Comparison of ENCODE assay signal across 16 cellular contexts in the genomic region with DNA sequence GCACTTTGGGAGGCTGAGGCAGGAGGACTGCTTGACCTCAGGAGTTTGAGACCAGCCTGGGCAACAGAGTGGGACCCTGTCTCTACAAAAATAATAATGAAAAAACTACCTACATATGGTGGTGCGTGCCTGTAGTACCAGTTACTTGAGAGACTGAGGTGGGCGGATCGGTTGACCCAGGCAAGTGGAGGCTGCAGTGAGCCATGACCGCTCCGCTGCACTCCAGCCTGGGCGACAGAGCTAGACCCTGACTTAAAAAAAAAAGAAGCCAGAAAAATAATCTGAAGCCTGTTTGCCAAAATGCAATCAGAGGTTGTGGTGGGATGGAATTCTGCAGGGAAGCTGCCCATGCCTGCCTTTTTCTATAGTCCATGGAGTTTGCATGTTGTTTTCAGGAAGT. TPM values are rescaled to one million over a fixed set of nuclear protein-coding genes. Genes with fewer than 3 reads are reported as not detected.
DNase-seq lines count a peak whose midpoint lies in the region; ATAC-seq and TF ChIP-seq lines count a peak whose summit lies in the region.
"Had no signal": no experiment of that assay in that cellular context is flagged by ENCODE, and none has a peak within 500 bp of the region (broad histone marks: within the 10 kb centered on the region; RNA-seq: fewer than 3 reads in every experiment).

No MANE protein-coding gene starts in this region.

- POLR2A ChIA-PET in OCI-LY7 (lab: Charles Lee) = no interaction called here

- H3K4me1 ChIP-seq in left ventricle myocardium inferior = peaks cover 24% of the 10 kb centered on the region
- H3K4me1 ChIP-seq in heart left ventricle = peaks cover 0 to 21% (median 15%) of the 10 kb centered on the region in 12 donors
- peaks cover 10% of the 10 kb centered on the region for H3K4me1 ChIP-seq in OCI-LY7 (ENCODE audit: insufficient read depth, low read length, poor library complexity, severe bottlenecking)
- H3K4me1 ChIP-seq in mesenchymal stem cell (ENCODE audit: control insufficient read depth, insufficient read depth, low read depth, low read length) = peaks cover 16% of the 10 kb centered on the region

- CTCF ChIA-PET in OCI-LY7 (lab: Charles Lee; ENCODE audit: unreplicated experiment) = interaction anchor here (0.6 kb wide), 1 partner anchor 130 kb away, joined by 6 read pairs; no protein-coding TSS in a partner anchor

- H3K27me3 Mint-ChIP-seq in type B pancreatic cell (peaks cover 4% of the 10 kb centered on the region), progenitor cell of endocrine pancreas (peaks cover 8% of the 10 kb centered on the region)

- H2AFZ ChIP-seq in OCI-LY7 (ENCODE audit: low read length) = no peak overlapping the region
- no peak overlapping the region for H2AFZ ChIP-seq in mesenchymal stem cell (ENCODE audit: low read depth, low read length)

- ATAC-seq in heart left ventricle = no peak

- no peaks in the 10 kb centered on the region for H3K9me2 ChIP-seq in OCI-LY7 (ENCODE audit: insufficient read depth, low read length)

- H2BK15ac ChIP-seq in mesenchymal stem cell (ENCODE audit: low read depth, poor library complexity, severe bottlenecking) = no peak overlapping the region

- H3K9me3 ChIP-seq in left ventricle myocardium inferior (replicated peaks) = no peaks in the 10 kb centered on the region
- H3K9me3 ChIP-seq in heart left ventricle = no peaks in the 10 kb centered on the region
- no peaks in the 10 kb centered on the region for H3K9me3 ChIP-seq in OCI-LY7 (ENCODE audit: low read length)
- H3K9me3 ChIP-seq in mesenchymal stem cell (ENCODE audit: control insufficient read depth, low read length) = no peaks in the 10 kb centered on the region
- H3K9me3 ChIP-seq: breast epithelium, heart right ventricle, Peyer's patch, right atrium auricular region had no signal

- H3K23ac ChIP-seq in mesenchymal stem cell (ENCODE audit: low read length in 2 of 2) = no peak overlapping the region

- BruUV-seq in OCI-LY7 (replicated peaks; lab: Mats Ljungman, UMichigan) = no TSS peak

- H3K36me3 Mint-ChIP-seq in type B pancreatic cell = no peaks in the 10 kb centered on the region
- no peaks in the 10 kb centered on the region for H3K36me3 Mint-ChIP-seq in progenitor cell of endocrine pancreas (ENCODE audit: insufficient read depth)

- H3K79me2 ChIP-seq in OCI-LY7 (ENCODE audit: insufficient read depth, low read depth, low read length) = no peaks in the 10 kb centered on the region

- no peaks in the 10 kb centered on the region for H3K79me1 ChIP-seq in mesenchymal stem cell (replicated peaks; ENCODE audit: low read length, poor library complexity, severe bottlenecking)

- no peak overlapping the region for H2BK12ac ChIP-seq in mesenchymal stem cell (ENCODE audit: low read length in 2 of 2)

- no peak for TF ChIP-seq POLR2A in heart left ventricle (IDR thresholded peaks at IDR 0.05)

- no peaks in the 10 kb centered on the region for H4K20me1 ChIP-seq in OCI-LY7 (ENCODE audit: insufficient read depth, low read length)

- H3K4me3 ChIP-seq in left ventricle myocardium inferior (peak overlapping the region; percentile 63), heart left ventricle (peak overlapping the region in 3 of 12 donors; percentile 45 to 57 (median 51)), OCI-LY7 (ENCODE audit: low read depth, low read length, poor library complexity, severe bottlenecking) (no peak overlapping the region), mesenchymal stem cell (ENCODE audit: insufficient read depth in 1 of 2, low read depth in 1 of 2, low read length in 2 of 2) (no peak overlapping the region)

- no peak overlapping the region for H3K9ac ChIP-seq in mesenchymal stem cell (ENCODE audit: low read length)

- in situ Hi-C loops in KBM-7 (cut with MboI; ENCODE audit: low pct_unique_long_range_greater_than_20kb, low sequenced_read_pairs) = no loop called here

- H3K14ac ChIP-seq in mesenchymal stem cell (ENCODE audit: low read length in 2 of 2) = no peak overlapping the region

- H4K8ac ChIP-seq in mesenchymal stem cell (ENCODE audit: low read length) = no peak overlapping the region

- peaks cover 14% of the 10 kb centered on the region for H3K4me1 Mint-ChIP-seq in type B pancreatic cell (ENCODE audit: unreplicated experiment)
- peaks cover 2% of the 10 kb centered on the region for H3K4me1 Mint-ChIP-seq in progenitor cell of endocrine pancreas (ENCODE audit: low read depth)

- 86 to 94% (median 92%) methylated on average over 6 of the region's 6 CpGs for whole genome bisulfite sequencing in heart left ventricle, 4 donors
- WGBS in mesenchymal stem cell = 89% methylated on average over 5 of the region's 6 CpGs

- no peak overlapping the region for H2BK5ac ChIP-seq in mesenchymal stem cell (ENCODE audit: low read depth, low read length, poor library complexity, severe bottlenecking)

- H2AK5ac ChIP-seq in mesenchymal stem cell (ENCODE audit: low read length, severe bottlenecking) = no peak overlapping the region

- H3K4me2 ChIP-seq in OCI-LY7 (ENCODE audit: low read length) = peak overlapping the region; percentile 58; the same call in 1 of the 2 replicates
- H3K4me2 ChIP-seq in mesenchymal stem cell (ENCODE audit: low read length, poor library complexity, severe bottlenecking) = peak overlapping the region; percentile 72

- H2BK120ac ChIP-seq in mesenchymal stem cell (ENCODE audit: low read depth, low read length) = no peak overlapping the region

- DNase-seq in left ventricle myocardium inferior (no peak), heart left ventricle (no peak), OCI-LY7 (ENCODE audit: low spot score) (no peak), mesenchymal stem cell (no peak), type B pancreatic cell (ENCODE audit: extremely low spot score, unreplicated experiment) (no peak), mesenteric fat pad (ENCODE audit: low spot score) (no peak), KBM-7 (no peak), progenitor cell of endocrine pancreas (ENCODE audit: low spot score, unreplicated experiment) (no peak)

- H3K27ac ChIP-seq in left ventricle myocardium inferior (replicated peaks) = no peak overlapping the region
- H3K27ac ChIP-seq in heart left ventricle = no peak overlapping the region
- H3K27ac ChIP-seq in OCI-LY7 (ENCODE audit: low read depth, low read length, poor library complexity, severe bottlenecking) = no peak overlapping the region
- no peak overlapping the region for H3K27ac ChIP-seq in mesenchymal stem cell (ENCODE audit: low read length, poor library complexity, severe bottlenecking)
- H3K27ac ChIP-seq: breast epithelium, coronary artery, Peyer's patch, SK-N-MC had no signal

- intact Hi-C loops in left ventricle myocardium inferior (cut with micrococcal nuclease) = loop anchor here (10.0 kb wide), 2 partner anchors 65 to 145 kb away; no protein-coding TSS in a partner anchor
- intact Hi-C loops in heart left ventricle (cut with DNase I) = loop anchor here in 8 of 10 donors (5.0 to 10.0 kb wide), 16 partner anchors 47 to 442 kb away; no protein-coding TSS in a partner anchor
- intact Hi-C loops in OCI-LY7 (cut with micrococcal nuclease; ENCODE audit: unreplicated experiment) = no loop called here

- H3K4me3 Mint-ChIP-seq in type B pancreatic cell (peak overlapping the region; percentile 81), progenitor cell of endocrine pancreas (ENCODE audit: low read depth) (no peak overlapping the region)
- H3K4me3 Mint-ChIP-seq: T-helper 2 cell treated with Interferon-gamma antibody and Interleukin-4, amounts not matched to agents 5 μg/mL and 100 μg/mL, for 36 hours had no signal

- TF ChIP-seq CTCF in left ventricle myocardium inferior (IDR thresholded peaks at IDR 0.05; ENCODE audit: borderline replicate concordance) (no peak), heart left ventricle (IDR thresholded peaks at IDR 0.05) (no peak), OCI-LY7 (conservative IDR thresholded peaks at IDR 0.05; ENCODE audit: low read length) (no peak), type B pancreatic cell (conservative IDR thresholded peaks at IDR 0.05) (no peak), progenitor cell of endocrine pancreas (IDR thresholded peaks at IDR 0.05; ENCODE audit: unreplicated experiment) (no peak)

- H3K9me3 Mint-ChIP-seq in type B pancreatic cell (no peaks in the 10 kb centered on the region), progenitor cell of endocrine pancreas (ENCODE audit: low read depth) (no peaks in the 10 kb centered on the region)
- H3K9me3 Mint-ChIP-seq: T-helper 2 cell treated with Interferon-gamma antibody and Interleukin-4, amounts not matched to agents 5 μg/mL and 100 μg/mL, for 36 hours had no signal

- H3K27me3 ChIP-seq in left ventricle myocardium inferior (ENCODE audit: low read depth) (no peaks in the 10 kb centered on the region), heart left ventricle (no peaks in the 10 kb centered on the region), mesenchymal stem cell (ENCODE audit: control insufficient read depth in 1 of 2, insufficient read depth in 1 of 2, low read length in 2 of 2) (peaks cover 4 to 48% of the 10 kb centered on the region in 2 experiments)
- H3K27me3 ChIP-seq: breast epithelium, Peyer's patch, right atrium auricular region had no signal

- H4K91ac ChIP-seq in mesenchymal stem cell (ENCODE audit: low read length) = no peak overlapping the region

- H3K36me3 ChIP-seq in left ventricle myocardium inferior (no peaks in the 10 kb centered on the region), heart left ventricle (no peaks in the 10 kb centered on the region), OCI-LY7 (ENCODE audit: insufficient read depth, low read length) (no peaks in the 10 kb centered on the region), mesenchymal stem cell (ENCODE audit: control insufficient read depth in 1 of 2, insufficient read depth in 2 of 2, low read depth in 1 of 2, low read length in 2 of 2) (no peaks in the 10 kb centered on the region)
- H3K36me3 ChIP-seq: breast epithelium, heart right ventricle, Peyer's patch, right atrium auricular region had no signal

- H3K27ac Mint-ChIP-seq in type B pancreatic cell = no peak overlapping the region
- H3K27ac Mint-ChIP-seq in progenitor cell of endocrine pancreas = no peak overlapping the region
- H3K27ac Mint-ChIP-seq: CD4-positive, CD25-positive, alpha-beta regulatory T cell; T-helper 2 cell treated with Interferon-gamma antibody and Interleukin-4, amounts not matched to agents 5 μg/mL and 100 μg/mL, for 36 hours had no signal

- H3K4ac ChIP-seq in mesenchymal stem cell (ENCODE audit: low read depth in 1 of 2, low read length in 2 of 2) = no peak overlapping the region

- no peak overlapping the region for H3K18ac ChIP-seq in mesenchymal stem cell (ENCODE audit: low read depth in 1 of 2, low read length in 2 of 2)

RNA-seq across cellular contexts. Expression of a gene that starts 50.4 kb away (rescaled TPM):
- 34.1 TPM for total RNA-seq in left ventricle myocardium inferior
- total RNA-seq in heart left ventricle = 10 to 100 TPM in 4 of 9 donors, 1 to 10 TPM in 5; 1.9 to 47.7 (median 8.0) TPM
- 10 to 100 TPM in 1 of 2 donors, 1 to 10 TPM in 1; 1.8 to 23.9 TPM for polyA plus RNA-seq in heart left ventricle
- not detected in 2 replicates for total RNA-seq in OCI-LY7 (2014; rRNA removed; shearing (Covaris generic))
- not detected in 2 replicates for total RNA-seq in OCI-LY7 (2022)
- polyA plus RNA-seq in mesenchymal stem cell (2013, experiment 1 of 2) = not detected
- polyA plus RNA-seq in mesenchymal stem cell (2013, experiment 2 of 2) = not detected
- total RNA-seq in type B pancreatic cell (ENCODE audit: low replicate concordance) = not detected in 2 replicates
- 6.0 TPM for total RNA-seq in mesenteric fat pad
- total RNA-seq in progenitor cell of endocrine pancreas = not detected in 2 replicates
- polyA plus RNA-seq: CD4-positive, CD25-positive, alpha-beta regulatory T cell had no signal
